ENCODE assay signal across 17 cellular contexts in genomic region chr6:87344513-87344912, GRCh38. TPM values are rescaled to one million over a fixed set of nuclear protein-coding genes. Genes with fewer than 3 reads are reported as not detected.
DNase-seq lines count a peak whose midpoint lies in the region; FAIRE-seq and TF ChIP-seq lines count a peak whose summit lies in the region.
"Had no signal": no experiment of that assay in that cellular context is flagged by ENCODE, and none has a peak within 500 bp of the region (broad histone marks: within the 10 kb centered on the region; RNA-seq: fewer than 3 reads in every experiment).

C6orf163 (plus strand) TSS chr6:87344813; CDS start chr6:87345100, 287 bp downstream.

- H3K27ac ChIP-seq in testis, result no peak within 1 kb of the TSS

- FAIRE-seq in D721Med (lab: Jason Lieb, UNC), result peak; percentile 84
- peak; percentile 59 for FAIRE-seq in GM19239 (lab: Jason Lieb, UNC)
- FAIRE-seq: A204.1, HepG2 had no signal

- intact Hi-C loops in testis (cut with DNase I; ENCODE audit: low total_unique reads), result no loop called here

- no peaks in the 10 kb centered on the region for H3K36me3 ChIP-seq in testis (ENCODE audit: low read depth, missing control alignments)
- H3K36me3 ChIP-seq: BE2C, HAP-1 had no signal

- DNase-seq in D721Med (ENCODE audit: insufficient read length, low spot score) (no peak), GM19239 (ENCODE audit: insufficient read length, low spot score) (no peak), cerebellum (ENCODE audit: low spot score) (no peak), testis (no peak), NOMO-1 treated with DMSO at 0.1 percent for 48 hours (lab: John Stamatoyannopoulos, UW; ENCODE audit: unreplicated experiment) (no peak), NCI-H2171 treated with DMSO at 0.1 percent for 48 hours (lab: John Stamatoyannopoulos, UW) (no peak)
- DNase-seq: ACHN; BE2C; C1 segment of cervical spinal cord; CD4-positive, CD25-positive, alpha-beta regulatory T cell; CD8-positive, alpha-beta memory T cell; COR-L47; DMS79; GF-D8 had no signal

- peaks cover 9% of the 10 kb centered on the region for H3K4me1 ChIP-seq in testis
- H3K4me1 ChIP-seq: BE2C had no signal

- H3K4me3 ChIP-seq in testis, result no peak within 1 kb of the TSS
- H3K4me3 ChIP-seq: HAP-1 had no signal

- no peak for TF ChIP-seq POLR2A in testis (IDR thresholded peaks at IDR 0.05)

- no peaks in the 10 kb centered on the region for H3K9me3 ChIP-seq in testis
- H3K9me3 ChIP-seq: BE2C, HAP-1 had no signal

- H3K27me3 ChIP-seq in testis, result no peaks in the 10 kb centered on the region
- H3K27me3 ChIP-seq: BE2C had no signal

- no peak for TF ChIP-seq CTCF in D721Med (IDR thresholded peaks at IDR 0.05; ENCODE audit: insufficient read depth, missing control alignments)
- TF ChIP-seq CTCF in testis (IDR thresholded peaks at IDR 0.05), result no peak

RNA-seq across cellular contexts. Expression of gene C6orf163, which starts in this region (rescaled TPM):
- total RNA-seq in cerebellum (12.3 TPM), testis (10 to 100 TPM; 12.5 to 17.4 TPM)
- 10.1 TPM for polyA plus RNA-seq in testis (ENCODE audit: insufficient read depth, low read depth, low replicate concordance)
